Comparison of ENCODE assay signal across 8 cellular contexts in genomic region chr19:1490020-1490310, GRCh38. TPM values are rescaled to one million over a fixed set of nuclear protein-coding genes. Genes with fewer than 3 reads are reported as not detected.
A peak's percentile ranks its signal among the peaks of the same experiment; 100 is the strongest.
DNase-seq lines count a peak whose midpoint lies in the region; ATAC-seq and TF ChIP-seq lines count a peak whose summit lies in the region.

No MANE protein-coding gene starts in this region.

- peaks cover 11% of the 10 kb centered on the region for H3K4me1 Mint-ChIP-seq in mesothelial cell of epicardium

- H3K36me3 ChIP-seq in left ventricle myocardium inferior, result no peaks in the 10 kb centered on the region
- H3K36me3 ChIP-seq in brain microvascular endothelial cell (replicated peaks), result no peaks in the 10 kb centered on the region
- no peaks in the 10 kb centered on the region for H3K36me3 ChIP-seq in uterus

- H3K27me3 Mint-ChIP-seq in mesothelial cell of epicardium (ENCODE audit: low read depth), result peaks cover 26% of the 10 kb centered on the region

- no peaks in the 10 kb centered on the region for H3K36me3 Mint-ChIP-seq in mesothelial cell of epicardium

- H3K4me1 ChIP-seq in left ventricle myocardium inferior (peaks cover 20% of the 10 kb centered on the region), uterus (peaks cover 0 to 6% of the 10 kb centered on the region in 2 donors)

- in situ Hi-C loops in brain microvascular endothelial cell (cut with HindIII; ENCODE audit: low pct_ligation_motif_present, low sequenced_read_pairs), result no loop called here

- no peaks in the 10 kb centered on the region for H3K9me3 Mint-ChIP-seq in mesothelial cell of epicardium

- no peak for TF ChIP-seq CTCF in left ventricle myocardium inferior (IDR thresholded peaks at IDR 0.05; ENCODE audit: borderline replicate concordance)
- no peak for TF ChIP-seq CTCF in brain microvascular endothelial cell (IDR thresholded peaks at IDR 0.05; ENCODE audit: low read depth, low read length, missing control alignments)
- TF ChIP-seq CTCF in mesothelial cell of epicardium (IDR thresholded peaks at IDR 0.05; ENCODE audit: unreplicated experiment), result no peak
- no peak for TF ChIP-seq CTCF in uterus (IDR thresholded peaks at IDR 0.05)

- DNase-seq in left ventricle myocardium inferior, result no peak
- no peak for DNase-seq in left ventricle myocardium superior
- no peak for DNase-seq in brain microvascular endothelial cell
- no peak for DNase-seq in mesothelial cell of epicardium (ENCODE audit: low spot score in 2 of 2, unreplicated experiment in 2 of 2)
- no peak for DNase-seq in uterus
- no peak for DNase-seq in D341Med (ENCODE audit: low spot score)
- DNase-seq in retina, result no peak
- no peak for DNase-seq in CD1c-positive myeloid dendritic cell (ENCODE audit: extremely low spot score)

- TF ChIP-seq POLR2A in uterus (IDR thresholded peaks at IDR 0.05), result no peak

- H3K27ac Mint-ChIP-seq in mesothelial cell of epicardium, result no peak overlapping the region

- ATAC-seq in left ventricle myocardium superior, result no peak

- peaks cover 18% of the 10 kb centered on the region for H3K27me3 ChIP-seq in left ventricle myocardium inferior (ENCODE audit: low read depth)
- no peaks in the 10 kb centered on the region for H3K27me3 ChIP-seq in brain microvascular endothelial cell (replicated peaks)
- H3K27me3 ChIP-seq in uterus, result no peaks in the 10 kb centered on the region

- peak overlapping the region; percentile 64 for H3K4me3 Mint-ChIP-seq in mesothelial cell of epicardium

- H3K9me3 ChIP-seq in left ventricle myocardium inferior (replicated peaks) (no peaks in the 10 kb centered on the region), uterus (no peaks in the 10 kb centered on the region)

- intact Hi-C loops in left ventricle myocardium inferior (cut with micrococcal nuclease) (no loop called here), left ventricle myocardium superior (cut with micrococcal nuclease) (no loop called here), uterus (cut with DNase I; ENCODE audit: low total_unique reads) (no loop called here)

- H3K4me3 ChIP-seq in left ventricle myocardium inferior, result peak overlapping the region; percentile 72
- H3K4me3 ChIP-seq in brain microvascular endothelial cell (ENCODE audit: low read depth, low read length), result peak overlapping the region; percentile 60
- H3K4me3 ChIP-seq in uterus, result peak overlapping the region; percentile 37 to 45

- H3K27ac ChIP-seq in left ventricle myocardium inferior (replicated peaks) (peak overlapping the region; percentile 85), brain microvascular endothelial cell (no peak overlapping the region), uterus (peak overlapping the region; percentile 69 to 80)

RNA-seq across cellular contexts. Expression of gene PCSK4, which starts 0.2 kb away (rescaled TPM):
- 1.3 TPM for total RNA-seq in left ventricle myocardium inferior
- total RNA-seq in left ventricle myocardium superior, result 2.8 TPM
- total RNA-seq in mesothelial cell of epicardium, result 20.9 to 24.0 TPM (median 22.6 TPM) in 3 replicates
- 1 to 10 TPM in 2 of 4 donors, under 1 TPM in 1, not detected in 1; under 0.01 to 6.4 (median 4.6) TPM for total RNA-seq in uterus

RNA-seq across cellular contexts. Expression of gene REEP6, which starts 1.0 kb away (rescaled TPM):
- total RNA-seq in left ventricle myocardium inferior (1.9 TPM), left ventricle myocardium superior (0.72 TPM), mesothelial cell of epicardium (3.6 to 3.9 TPM (median 3.8 TPM) in 3 replicates), uterus (1 to 10 TPM in 1 of 4 donors, under 1 TPM in 2, not detected in 1; 0.76 to 3.0 (median 0.77) TPM)

RNA-seq across cellular contexts. Expression of gene C19orf25, which starts 10.9 kb away (rescaled TPM):
- total RNA-seq in left ventricle myocardium inferior (16.1 TPM), left ventricle myocardium superior (16.2 TPM), mesothelial cell of epicardium (29.4 to 34.2 TPM (median 30.0 TPM) in 3 replicates), uterus (10 to 100 TPM; 17.7 to 32.9 (median 28.9) TPM)

RNA-seq across cellular contexts. Expression of gene ADAMTSL5, which starts 22.9 kb away (rescaled TPM):
- total RNA-seq in left ventricle myocardium inferior, result 36.8 TPM
- total RNA-seq in left ventricle myocardium superior, result 20.5 TPM
- total RNA-seq in mesothelial cell of epicardium, result 4.0 to 4.6 TPM (median 4.3 TPM) in 3 replicates
- total RNA-seq in uterus, result 10 to 100 TPM in 3 of 4 donors, 1 to 10 TPM in 1; 3.5 to 39.4 (median 12.6) TPM

RNA-seq across cellular contexts. Expression of gene PLK5, which starts 33.9 kb away (rescaled TPM):
- total RNA-seq in left ventricle myocardium inferior, result not detected
- not detected for total RNA-seq in left ventricle myocardium superior
- 0.38 to 0.51 TPM (median 0.38 TPM) in 3 replicates for total RNA-seq in mesothelial cell of epicardium
- 1 to 10 TPM in 1 of 4 donors, under 1 TPM in 1, not detected in 2; 0.21 to 2.7 TPM for total RNA-seq in uterus
